ENCODE assay signal across 10 cellular contexts in the genomic region with DNA sequence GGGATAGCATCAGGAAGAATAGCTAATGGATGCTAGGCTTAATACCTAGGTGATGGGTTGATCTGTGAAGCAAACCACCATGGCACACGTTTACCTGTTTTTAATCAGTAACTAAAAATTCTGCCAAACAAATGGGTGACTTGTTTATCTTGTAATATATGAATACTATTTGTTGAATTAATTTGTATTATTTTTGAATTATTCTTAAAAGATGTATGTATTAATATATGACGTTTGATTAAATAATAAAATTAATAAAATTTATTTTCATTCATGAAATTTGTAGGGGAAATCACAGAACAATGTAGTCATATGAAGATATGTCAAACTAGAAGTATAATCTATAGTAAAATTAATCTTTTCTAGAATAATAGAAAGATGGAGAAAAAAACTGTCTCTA. TPM values are rescaled to one million over a fixed set of nuclear protein-coding genes. Genes with fewer than 3 reads are reported as not detected.
"Had no signal": no experiment of that assay in that cellular context is flagged by ENCODE, and none has a peak within 500 bp of the region (broad histone marks: within the 10 kb centered on the region; RNA-seq: fewer than 3 reads in every experiment).

No MANE protein-coding gene starts in this region.

- DNase-seq: NCI-H2081 treated with DMSO at 0.1 percent for 48 hours; NK-92 treated with Interleukin-12 subunit alpha and Interleukin-12 subunit beta, amount 100 ng/mL, for 24 hours had no signal

- ATAC-seq: Right ventricle myocardium inferior had no signal

RNA-seq across cellular contexts. Expression of gene OR10A7, which starts 32.3 kb away (rescaled TPM):
- total RNA-seq: LHCN-M2, MCF 10A, OCI-LY7, PC-9, Right ventricle myocardium inferior, RPMI7951, SJCRH30, SK-MEL-5 had no signal

RNA-seq across cellular contexts. Expression of gene OR6C74, which starts 55.8 kb away (rescaled TPM):
- total RNA-seq: LHCN-M2, MCF 10A, OCI-LY7, PC-9, Right ventricle myocardium inferior, RPMI7951, SJCRH30, SK-MEL-5 had no signal
